8 cellular contexts compared by ENCODE assay signal in the genomic region with DNA sequence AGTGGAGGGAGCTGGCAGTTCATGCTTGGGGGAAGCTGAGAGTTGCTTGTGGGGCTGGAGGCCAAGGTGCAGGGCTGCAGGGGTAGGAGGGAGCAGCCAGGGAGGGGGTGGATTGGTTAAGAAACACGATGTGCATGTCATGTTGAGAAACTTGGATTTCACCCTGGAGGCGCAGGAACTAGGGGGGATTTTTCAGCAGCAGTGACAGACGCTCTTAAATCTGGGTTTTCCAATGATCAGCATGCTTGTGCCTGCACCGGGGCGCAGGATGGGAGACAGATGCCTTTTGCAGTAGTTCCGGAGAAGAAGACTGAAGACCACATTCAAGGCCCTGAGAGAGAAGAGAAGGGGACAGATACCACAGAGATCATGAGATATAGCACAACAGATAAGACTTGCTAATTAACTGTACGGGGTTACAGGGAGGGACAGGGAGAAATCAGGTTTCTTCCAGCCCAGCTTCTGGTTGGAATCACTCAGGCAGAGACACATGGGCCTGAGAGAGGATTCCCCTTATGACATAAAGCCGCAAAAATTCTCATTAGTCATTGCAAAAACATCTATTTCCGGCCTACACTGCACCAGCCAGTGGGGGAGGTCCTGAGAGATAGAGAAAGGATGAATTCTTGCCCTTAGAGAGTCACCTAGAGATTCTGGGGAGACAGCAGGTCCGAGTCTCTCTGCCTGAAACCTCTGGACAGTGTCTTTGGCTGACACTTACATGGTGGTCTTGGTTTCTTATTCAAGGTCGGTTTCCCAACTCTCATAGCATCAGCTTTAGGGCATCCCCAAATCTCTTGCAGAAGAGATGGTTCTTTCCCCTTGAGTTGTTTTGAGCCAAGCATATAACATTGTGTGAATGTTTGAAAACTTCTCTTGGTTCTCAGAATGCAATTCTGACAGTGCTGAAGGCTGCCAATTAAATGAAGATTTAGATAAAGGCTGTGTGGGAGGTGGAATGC. TPM values are rescaled to one million over a fixed set of nuclear protein-coding genes. Genes with fewer than 3 reads are reported as not detected.
A peak's percentile ranks its signal among the peaks of the same experiment; 100 is the strongest.
DNase-seq lines count a peak whose midpoint lies in the region; ATAC-seq, FAIRE-seq and TF ChIP-seq lines count a peak whose summit lies in the region.

No MANE protein-coding gene starts in this region.

- peak overlapping the region; percentile 61 for H3K4me3 Mint-ChIP-seq in stimulated activated effector memory CD8-positive, alpha-beta T cell treated with anti-CD3 and anti-CD28 coated beads, Interleukin-12 subunit alpha, Interleukin-12 subunit beta, amount 100 ng/mL, for 72 hours

- DNase-seq in GM10266 (ENCODE audit: extremely low spot score) (peak; percentile 45), H54 (ENCODE audit: insufficient read length, low spot score) (peak; percentile 48), LHCN-M2 (ENCODE audit: low read depth) (peak; percentile 92), activated T-helper 1 cell treated with Interleukin-2 at 50 U/mL for 16 hours (ENCODE audit: low read depth) (peak; percentile 15), hepatic stellate cell (ENCODE audit: low spot score) (peak; percentile 63), NCI-H1048 (lab: John Stamatoyannopoulos, UW) (no peak), inferior parietal cortex (ENCODE audit: extremely low spot score) (no peak)
- peak; percentile 42 to 78 for DNase-seq in stimulated activated effector memory CD8-positive, alpha-beta T cell treated with anti-CD3 and anti-CD28 coated beads, Interleukin-12 subunit alpha, Interleukin-12 subunit beta, amount 100 ng/mL, for 72 hours (ENCODE audit: low spot score in 2 of 2)

- peaks cover 15% of the 10 kb centered on the region for H3K36me3 Mint-ChIP-seq in stimulated activated effector memory CD8-positive, alpha-beta T cell treated with anti-CD3 and anti-CD28 coated beads, Interleukin-12 subunit alpha, Interleukin-12 subunit beta, amount 100 ng/mL, for 72 hours

- TF ChIP-seq CTCF in GM10266 (IDR thresholded peaks at IDR 0.05; ENCODE audit: control insufficient read depth, insufficient read depth, low read depth, missing control alignments), result no peak

- H3K27ac Mint-ChIP-seq in stimulated activated effector memory CD8-positive, alpha-beta T cell treated with anti-CD3 and anti-CD28 coated beads, Interleukin-12 subunit alpha, Interleukin-12 subunit beta, amount 100 ng/mL, for 72 hours, result peak overlapping the region; percentile 92

- peaks cover 95% of the 10 kb centered on the region for H3K4me1 Mint-ChIP-seq in stimulated activated effector memory CD8-positive, alpha-beta T cell treated with anti-CD3 and anti-CD28 coated beads, Interleukin-12 subunit alpha, Interleukin-12 subunit beta, amount 100 ng/mL, for 72 hours

- no peak for FAIRE-seq in H54 (lab: Jason Lieb, UNC)

- peak; percentile 86 for ATAC-seq in stimulated activated effector memory CD8-positive, alpha-beta T cell treated with anti-CD3 and anti-CD28 coated beads, Interleukin-12 subunit alpha, Interleukin-12 subunit beta, amount 100 ng/mL, for 72 hours

- H3K9me3 Mint-ChIP-seq in stimulated activated effector memory CD8-positive, alpha-beta T cell treated with anti-CD3 and anti-CD28 coated beads, Interleukin-12 subunit alpha, Interleukin-12 subunit beta, amount 100 ng/mL, for 72 hours, result no peaks in the 10 kb centered on the region

- TF ChIP-seq POLR2A in H54 (IDR thresholded peaks at IDR 0.05; ENCODE audit: low read depth, low read length), result no peak

RNA-seq across cellular contexts. Expression of a gene that starts 27.1 kb away (rescaled TPM):
- 140 and 162 TPM in 2 replicates for total RNA-seq in LHCN-M2 (2014; rRNA removed)
- polyA plus RNA-seq in LHCN-M2 (2012), result 97.8 TPM

Comparison
In these comparisons a context has a peak if more than half of its experiments do, and no peak if none do; other contexts are left out.
1. DNase-seq: peak in GM10266 (single experiment), H54 (single experiment), LHCN-M2 (single experiment), activated T-helper 1 cell treated with Interleukin-2 at 50 U/mL for 16 hours (single experiment), hepatic stellate cell (single experiment) and stimulated activated effector memory CD8-positive, alpha-beta T cell treated with anti-CD3 and anti-CD28 coated beads, Interleukin-12 subunit alpha, Interleukin-12 subunit beta, amount 100 ng/mL, for 72 hours (2 of 2); none in NCI-H1048 (single experiment) and inferior parietal cortex (single experiment).